1 cellular context compared by ENCODE assay signal in genomic region chr9:122376791-122377190, GRCh38.
TF ChIP-seq lines count a peak whose summit lies in the region.

No MANE protein-coding gene starts in this region.

TF ChIP-seq in H1, 55 proteins besides CTCF, POLR2A, EP300 and RAD21:
- no peak for TF ChIP-seq BRCA1 (IDR thresholded peaks at IDR 0.05; ENCODE audit: low read depth, low read length)
- TF ChIP-seq RBBP5 (IDR thresholded peaks at IDR 0.05; ENCODE audit: borderline replicate concordance, low read depth, low read length), result no peak
- no peak for TF ChIP-seq TAF7 (optimal IDR thresholded peaks at IDR 0.05; ENCODE audit: borderline replicate concordance, low read depth, low read length)
- TF ChIP-seq USF2 (IDR thresholded peaks at IDR 0.05; ENCODE audit: low read length), result no peak
- TF ChIP-seq KDM5A (IDR thresholded peaks at IDR 0.05; ENCODE audit: low read length), result no peak
- no peak for TF ChIP-seq RNF2 (IDR thresholded peaks at IDR 0.05; ENCODE audit: borderline replicate concordance, low read depth, low read length, missing control alignments, poor library complexity, severe bottlenecking)
TF ChIP-seq in H1: peak in this region for 0.
